8 cellular contexts compared by ENCODE assay signal in genomic region chr10:104336829-104337526, GRCh38. TPM values are rescaled to one million over a fixed set of nuclear protein-coding genes. Genes with fewer than 3 reads are reported as not detected.
DNase-seq lines count a peak whose midpoint lies in the region; ATAC-seq, FAIRE-seq and TF ChIP-seq lines count a peak whose summit lies in the region.

No MANE protein-coding gene starts in this region.

- DNase-seq in AG10803 (ENCODE audit: low read depth) (peak; percentile 93), bronchial epithelial cell (ENCODE audit: low read depth) (no peak), mesothelial cell of epicardium (ENCODE audit: low spot score in 2 of 2, unreplicated experiment in 2 of 2) (no peak), RKO (ENCODE audit: low spot score) (no peak), urothelium cell line (ENCODE audit: low spot score) (no peak)

- peaks cover 53% of the 10 kb centered on the region for H4K20me1 ChIP-seq in Loucy (ENCODE audit: insufficient read depth, low read length, poor library complexity, severe bottlenecking)

- peak overlapping the region; percentile 93 for H3K4me3 Mint-ChIP-seq in mesothelial cell of epicardium

- peaks cover 44% of the 10 kb centered on the region for H3K4me1 Mint-ChIP-seq in mesothelial cell of epicardium

- H3K9me3 ChIP-seq in Loucy (ENCODE audit: insufficient read depth, low read depth, low read length) = no peaks in the 10 kb centered on the region

- H3K9me3 Mint-ChIP-seq in mesothelial cell of epicardium = no peaks in the 10 kb centered on the region

- H3K27me3 Mint-ChIP-seq in mesothelial cell of epicardium (ENCODE audit: low read depth) = no peaks in the 10 kb centered on the region

- H3K4me2 ChIP-seq in Loucy (ENCODE audit: low read depth, low read length, poor library complexity, severe bottlenecking) = peak overlapping the region; percentile 85

- H3K4me3 ChIP-seq in AG10803 (ENCODE audit: low read length) (peak overlapping the region; percentile 93), Loucy (ENCODE audit: low read length, poor library complexity, severe bottlenecking) (peak overlapping the region; percentile 99), bronchial epithelial cell (ENCODE audit: low read depth, low read length) (peak overlapping the region; percentile 93)

- H2AFZ ChIP-seq in Loucy (ENCODE audit: low read length) = no peak overlapping the region

- peak; percentile 26 for ATAC-seq in GM19395 (IDR thresholded peaks at IDR 0.05; ENCODE audit: unreplicated experiment)
- no peak for ATAC-seq in HG03565 (IDR thresholded peaks at IDR 0.05; ENCODE audit: unreplicated experiment)

- peak overlapping the region; percentile 99 for H3K27ac Mint-ChIP-seq in mesothelial cell of epicardium

- no peaks in the 10 kb centered on the region for H3K36me3 ChIP-seq in Loucy (ENCODE audit: insufficient read depth, low read length)
- H3K36me3 ChIP-seq in bronchial epithelial cell (ENCODE audit: control insufficient read depth, insufficient read depth, low read length) = peaks cover 11% of the 10 kb centered on the region

- H3K9me2 ChIP-seq in Loucy (replicated peaks; ENCODE audit: low read depth, low read length) = no peaks in the 10 kb centered on the region

- FAIRE-seq in bronchial epithelial cell (lab: Jason Lieb, UNC) (no peak), urothelium cell line (lab: Jason Lieb, UNC) (no peak)

- TF ChIP-seq CTCF in AG10803 (conservative IDR thresholded peaks at IDR 0.05; ENCODE audit: low read length) (no peak), Loucy (conservative IDR thresholded peaks at IDR 0.05; ENCODE audit: low read length) (no peak), bronchial epithelial cell (IDR thresholded peaks at IDR 0.05; ENCODE audit: insufficient read depth, low read length, severe bottlenecking) (no peak), mesothelial cell of epicardium (IDR thresholded peaks at IDR 0.05; ENCODE audit: unreplicated experiment) (no peak)

- no peaks in the 10 kb centered on the region for H3K36me3 Mint-ChIP-seq in mesothelial cell of epicardium

- peaks cover 64% of the 10 kb centered on the region for H3K79me2 ChIP-seq in Loucy (ENCODE audit: insufficient read depth, low read length)

- peaks cover 68% of the 10 kb centered on the region for H3K4me1 ChIP-seq in Loucy (ENCODE audit: insufficient read depth, low read length, poor library complexity, severe bottlenecking)

- no peaks in the 10 kb centered on the region for H3F3A ChIP-seq in Loucy (ENCODE audit: low read depth)

- H3K27me3 ChIP-seq in Loucy (ENCODE audit: insufficient read depth, low read length, poor library complexity, severe bottlenecking) (no peaks in the 10 kb centered on the region), bronchial epithelial cell (ENCODE audit: control insufficient read depth, insufficient read depth, low read length) (no peaks in the 10 kb centered on the region)

- H3K9ac ChIP-seq in Loucy (ENCODE audit: low read depth, low read length, poor library complexity, severe bottlenecking) = peak overlapping the region; percentile 90

RNA-seq across cellular contexts. Expression of gene ITPRIP, which starts 1.3 kb away (rescaled TPM):
- total RNA-seq in bronchial epithelial cell (12.9 and 30.7 TPM in 2 replicates), mesothelial cell of epicardium (23.3 to 24.5 TPM (median 23.6 TPM) in 3 replicates)

RNA-seq across cellular contexts. Expression of gene CFAP58, which starts 16.7 kb away (rescaled TPM):
- 0.53 and 1.2 TPM in 2 replicates for total RNA-seq in bronchial epithelial cell
- total RNA-seq in mesothelial cell of epicardium = 0.58 to 1.4 TPM (median 1.1 TPM) in 3 replicates
